Comparison of ENCODE assay signal across 8 cellular contexts in genomic region chr19:46717716-46718143, GRCh38. TPM values are rescaled to one million over a fixed set of nuclear protein-coding genes. Genes with fewer than 3 reads are reported as not detected.
A peak's percentile ranks its signal among the peaks of the same experiment; 100 is the strongest.
DNase-seq lines count a peak whose midpoint lies in the region; ATAC-seq and TF ChIP-seq lines count a peak whose summit lies in the region.

No MANE protein-coding gene starts in this region.

- no peaks in the 10 kb centered on the region for H3K9me3 ChIP-seq in CD4-positive, alpha-beta memory T cell (ENCODE audit: control insufficient read depth in 1 of 2, low read length in 2 of 2)
- no peaks in the 10 kb centered on the region for H3K9me3 ChIP-seq in Loucy (ENCODE audit: insufficient read depth, low read depth, low read length)

- POLR2A ChIA-PET in CD4-positive, alpha-beta memory T cell (lab: Charles Lee; ENCODE audit: partially characterized antibody): interaction anchor here (0.7 to 1.4 kb wide), 9 partner anchors 10 to 441 kb away, joined by 3 to 5 read pairs (median 4); partner anchors contain the start of genes CALM3, DACT3 and SLC1A5
- POLR2A ChIA-PET in naive thymus-derived CD8-positive, alpha-beta T cell (lab: Charles Lee): interaction anchor here (0.9 to 1.0 kb wide), 3 partner anchors 10 to 98 kb away, joined by 3 to 5 read pairs (median 3); no protein-coding TSS in a partner anchor

- peak in 1 of 5 donors; percentile 50 for DNase-seq in CD4-positive, alpha-beta memory T cell
- DNase-seq in chondrocyte (ENCODE audit: low spot score): no peak
- DNase-seq in naive thymus-derived CD8-positive, alpha-beta T cell: peak in 2 of 10 donors; percentile 26 to 38
- no peak for DNase-seq in islet precursor cell
- no peak for DNase-seq in NCI-H2196 treated with DMSO at 0.1 percent for 48 hours (lab: John Stamatoyannopoulos, UW; ENCODE audit: unreplicated experiment)
- no peak for DNase-seq in NK-92 treated with Interleukin-12 subunit alpha and Interleukin-12 subunit beta, amount 100 ng/mL, for 24 hours (lab: John Stamatoyannopoulos, UW)

- H2AFZ ChIP-seq in Loucy (ENCODE audit: low read length): no peak overlapping the region

- H4K20me1 ChIP-seq in Loucy (ENCODE audit: insufficient read depth, low read length, poor library complexity, severe bottlenecking): peaks cover 22% of the 10 kb centered on the region

- TF ChIP-seq CTCF in Loucy (conservative IDR thresholded peaks at IDR 0.05; ENCODE audit: low read length) (no peak), chondrocyte (IDR thresholded peaks at IDR 0.05) (no peak)

- intact Hi-C loops in CD4-positive, alpha-beta memory T cell (cut with micrococcal nuclease): loop anchor here (1.0 to 5.0 kb wide), 4 partner anchors 11 to 105 kb away; partner anchors contain the start of gene SLC1A5

- CTCF ChIA-PET in CD4-positive, alpha-beta memory T cell (lab: Charles Lee; ENCODE audit: partially characterized antibody): interaction anchor here (0.6 to 1.2 kb wide), 7 partner anchors 9 to 33 kb away, joined by 3 to 5 read pairs (median 3); no protein-coding TSS in a partner anchor

- no peaks in the 10 kb centered on the region for H3K27me3 ChIP-seq in CD4-positive, alpha-beta memory T cell (ENCODE audit: insufficient read depth, low read length)
- peaks cover 8% of the 10 kb centered on the region for H3K27me3 ChIP-seq in Loucy (ENCODE audit: insufficient read depth, low read length, poor library complexity, severe bottlenecking)

- H3K9me3 Mint-ChIP-seq in CD4-positive, alpha-beta memory T cell: peaks cover 0 to 3% (median 0%) of the 10 kb centered on the region in 8 donors
- no peaks in the 10 kb centered on the region for H3K9me3 Mint-ChIP-seq in chondrocyte (ENCODE audit: low read depth)
- H3K9me3 Mint-ChIP-seq in naive thymus-derived CD8-positive, alpha-beta T cell: no peaks in the 10 kb centered on the region

- H3K4me1 ChIP-seq in CD4-positive, alpha-beta memory T cell (ENCODE audit: insufficient read depth, low read length): peaks cover 43% of the 10 kb centered on the region
- peaks cover 66% of the 10 kb centered on the region for H3K4me1 ChIP-seq in Loucy (ENCODE audit: insufficient read depth, low read length, poor library complexity, severe bottlenecking)

- H3K4me2 ChIP-seq in Loucy (ENCODE audit: low read depth, low read length, poor library complexity, severe bottlenecking): peak overlapping the region; percentile 100

- peak overlapping the region; percentile 100 for H3K9ac ChIP-seq in Loucy (ENCODE audit: low read depth, low read length, poor library complexity, severe bottlenecking)

- H3K4me3 Mint-ChIP-seq in CD4-positive, alpha-beta memory T cell: peak overlapping the region; percentile 93 to 98 (median 94)
- H3K4me3 Mint-ChIP-seq in chondrocyte (ENCODE audit: unreplicated experiment): peak overlapping the region; percentile 94
- H3K4me3 Mint-ChIP-seq in naive thymus-derived CD8-positive, alpha-beta T cell: peak overlapping the region; percentile 91 to 97 (median 94)

- peaks cover 20 to 58% (median 33%) of the 10 kb centered on the region in 4 donors for H3K4me1 Mint-ChIP-seq in CD4-positive, alpha-beta memory T cell
- H3K4me1 Mint-ChIP-seq in chondrocyte (ENCODE audit: low read depth): peaks cover 33% of the 10 kb centered on the region
- peaks cover 26 to 71% (median 56%) of the 10 kb centered on the region in 4 donors for H3K4me1 Mint-ChIP-seq in naive thymus-derived CD8-positive, alpha-beta T cell

- H3K27me3 Mint-ChIP-seq in CD4-positive, alpha-beta memory T cell: no peaks in the 10 kb centered on the region
- no peaks in the 10 kb centered on the region for H3K27me3 Mint-ChIP-seq in chondrocyte (ENCODE audit: low read depth)
- no peaks in the 10 kb centered on the region for H3K27me3 Mint-ChIP-seq in naive thymus-derived CD8-positive, alpha-beta T cell

- no peaks in the 10 kb centered on the region for H3K9me2 ChIP-seq in Loucy (replicated peaks; ENCODE audit: low read depth, low read length)

- H3K27ac ChIP-seq in CD4-positive, alpha-beta memory T cell (ENCODE audit: low read depth, low read length): peak overlapping the region; percentile 95

- peaks cover 16% of the 10 kb centered on the region for H3F3A ChIP-seq in Loucy (ENCODE audit: low read depth)

- H3K4me3 ChIP-seq in CD4-positive, alpha-beta memory T cell (ENCODE audit: low read length in 2 of 2): peak overlapping the region; percentile 20 to 94
- H3K4me3 ChIP-seq in Loucy (ENCODE audit: low read length, poor library complexity, severe bottlenecking): peak overlapping the region; percentile 85

- peaks cover 3 to 52% of the 10 kb centered on the region in 2 donors for H3K36me3 Mint-ChIP-seq in CD4-positive, alpha-beta memory T cell
- H3K36me3 Mint-ChIP-seq in chondrocyte (ENCODE audit: low read depth): peaks cover 10% of the 10 kb centered on the region
- peaks cover 0 to 19% (median 0%) of the 10 kb centered on the region in 3 donors for H3K36me3 Mint-ChIP-seq in naive thymus-derived CD8-positive, alpha-beta T cell

- peaks cover 10% of the 10 kb centered on the region for H3K36me3 ChIP-seq in CD4-positive, alpha-beta memory T cell (ENCODE audit: insufficient read depth, low read length)
- peaks cover 29% of the 10 kb centered on the region; the same call in 1 of the 2 replicates for H3K36me3 ChIP-seq in Loucy (ENCODE audit: insufficient read depth, low read length)

- H3K79me2 ChIP-seq in Loucy (ENCODE audit: insufficient read depth, low read length): peaks cover 43% of the 10 kb centered on the region

- H3K27ac Mint-ChIP-seq in CD4-positive, alpha-beta memory T cell: peak overlapping the region; percentile 87 to 98 (median 98)
- H3K27ac Mint-ChIP-seq in chondrocyte (ENCODE audit: unreplicated experiment): peak overlapping the region; percentile 87
- peak overlapping the region; percentile 93 to 99 (median 97) for H3K27ac Mint-ChIP-seq in naive thymus-derived CD8-positive, alpha-beta T cell

- peak; percentile 13 to 26 for ATAC-seq in naive thymus-derived CD8-positive, alpha-beta T cell
- ATAC-seq in GM19351 (IDR thresholded peaks at IDR 0.05; ENCODE audit: unreplicated experiment): no peak

RNA-seq across cellular contexts. Expression of gene PRKD2, which starts 0.8 kb away (rescaled TPM):
- total RNA-seq in CD4-positive, alpha-beta memory T cell: 100 to 1,000 TPM; 115 to 122 TPM
- polyA plus RNA-seq in CD4-positive, alpha-beta memory T cell: 10 to 100 TPM; 27.6 to 88.9 TPM
- total RNA-seq in chondrocyte: 21.9 to 31.9 TPM (median 23.3 TPM) in 3 replicates
- 100 to 1,000 TPM in 1 of 2 experiments, 10 to 100 TPM in 1; 92.6 to 102 TPM for total RNA-seq in naive thymus-derived CD8-positive, alpha-beta T cell
- polyA plus RNA-seq in naive thymus-derived CD8-positive, alpha-beta T cell: 10 to 100 TPM; 28.6 to 79.7 (median 37.1) TPM

RNA-seq across cellular contexts. Expression of gene FKRP, which starts 28.1 kb away (rescaled TPM):
- 10 to 100 TPM; 24.4 to 28.9 TPM for total RNA-seq in CD4-positive, alpha-beta memory T cell
- polyA plus RNA-seq in CD4-positive, alpha-beta memory T cell: 1 to 10 TPM; 3.0 to 5.7 TPM
- 25.2 to 27.7 TPM (median 26.6 TPM) in 3 replicates for total RNA-seq in chondrocyte
- total RNA-seq in naive thymus-derived CD8-positive, alpha-beta T cell: 10 to 100 TPM; 22.8 to 23.8 TPM
- 1 to 10 TPM; 2.6 to 8.7 (median 4.8) TPM for polyA plus RNA-seq in naive thymus-derived CD8-positive, alpha-beta T cell

RNA-seq across cellular contexts. Expression of gene STRN4, which starts 28.5 kb away (rescaled TPM):
- total RNA-seq in CD4-positive, alpha-beta memory T cell: 10 to 100 TPM; 81.2 to 88.8 TPM
- 10 to 100 TPM; 13.9 to 23.0 TPM for polyA plus RNA-seq in CD4-positive, alpha-beta memory T cell
- total RNA-seq in chondrocyte: 69.8 to 77.3 TPM (median 76.7 TPM) in 3 replicates
- 10 to 100 TPM; 78.6 to 81.9 TPM for total RNA-seq in naive thymus-derived CD8-positive, alpha-beta T cell
- polyA plus RNA-seq in naive thymus-derived CD8-positive, alpha-beta T cell: 10 to 100 TPM in 2 of 3 donors, 1 to 10 TPM in 1; 8.2 to 25.7 (median 12.0) TPM

RNA-seq across cellular contexts. Expression of gene DACT3, which starts 56.7 kb away (rescaled TPM):
- total RNA-seq in CD4-positive, alpha-beta memory T cell: not detected
- not detected for polyA plus RNA-seq in CD4-positive, alpha-beta memory T cell
- total RNA-seq in chondrocyte: 17.1 to 18.7 TPM (median 18.5 TPM) in 3 replicates
- under 1 TPM in 1 of 2 experiments, not detected in 1; 0.13 TPM for total RNA-seq in naive thymus-derived CD8-positive, alpha-beta T cell
- polyA plus RNA-seq in naive thymus-derived CD8-positive, alpha-beta T cell: under 1 TPM in 1 of 3 donors, not detected in 2; 0.13 TPM
